Comparison of ENCODE assay signal across 28 cellular contexts in genomic region chr6:31510007-31510406, GRCh38. TPM values are rescaled to one million over a fixed set of nuclear protein-coding genes. Genes with fewer than 3 reads are reported as not detected.
"Had no signal": no experiment of that assay in that cellular context is flagged by ENCODE, and none has a peak within 500 bp of the region (broad histone marks: within the 10 kb centered on the region; RNA-seq: fewer than 3 reads in every experiment).

No MANE protein-coding gene starts in this region.

- ATAC-seq: stimulated activated memory B cell treated with anti-CD40 and anti-IgM and Interleukin-4, amounts not matched to agents 10 μg/mL and 1 μg/mL and 100 μg/mL, for 72 hours had no signal

- H3K27ac Mint-ChIP-seq: activated CD4-positive, alpha-beta memory T cell treated with anti-CD3 and anti-CD28 coated beads, Interleukin-2, amount 10 ng/mL, durations not matched to agents 7 days and 5 days; activated naive CD8-positive, alpha-beta T cell; stimulated activated memory B cell treated with anti-CD40 and anti-IgM and Interleukin-4, amounts not matched to agents 10 μg/mL and 1 μg/mL and 100 μg/mL, for 72 hours; T-helper 1 cell treated with Interleukin-12 subunit alpha and Interleukin-12 subunit beta and Interleukin-4 antibody, amounts not matched to agents 30 μg/mL and 1 μg/mL, for 36 hours had no signal

- DNase-seq: activated CD4-positive, alpha-beta memory T cell treated with anti-CD3 and anti-CD28 coated beads, Interleukin-2, amount 10 ng/mL, durations not matched to agents 7 days and 5 days; activated CD4-positive, alpha-beta T cell treated with anti-CD3 and anti-CD28 coated beads, Interleukin-2, amount 10 ng/mL, durations not matched to agents 24 days and 14 days; activated CD4-positive, CD25-positive, alpha-beta regulatory T cell; activated gamma-delta T cell treated with Interleukin-2 at 50 U/mL for 16 hours; adrenal gland; brain microvascular endothelial cell; central memory CD4-positive, alpha-beta T cell; dermis blood vessel endothelial cell; effector CD8-positive, alpha-beta T cell; foreskin melanocyte; kidney; lower lobe of right lung; naive B cell; occipital lobe; posterior cingulate gyrus; small intestine; stimulated activated CD4-positive, alpha-beta T cell treated with anti-CD3 and anti-CD28 coated beads, Interleukin-2, amount 100 ng/mL, for 24 hours; testis; upper lobe of left lung had no signal

- H3K36me3 ChIP-seq: adrenal gland had no signal

- H3K9me3 ChIP-seq: adrenal gland, ascending aorta, lower lobe of right lung, testis, upper lobe of left lung had no signal

- H3K4me1 Mint-ChIP-seq: neural crest cell had no signal

- H3K27me3 ChIP-seq: adrenal gland, ascending aorta, brain microvascular endothelial cell, testis, upper lobe of left lung had no signal

- H3K9me3 Mint-ChIP-seq: activated CD4-positive, alpha-beta memory T cell treated with anti-CD3 and anti-CD28 coated beads, Interleukin-2, amount 10 ng/mL, durations not matched to agents 7 days and 5 days; activated CD4-positive, alpha-beta T cell treated with anti-CD3 and anti-CD28 coated beads, Interleukin-2, amount 10 ng/mL, durations not matched to agents 24 days and 14 days; naive B cell; neural crest cell; stimulated activated memory B cell treated with anti-CD40 and anti-IgM and Interleukin-4, amounts not matched to agents 10 μg/mL and 1 μg/mL and 100 μg/mL, for 72 hours; T-helper 1 cell treated with Interleukin-12 subunit alpha and Interleukin-12 subunit beta and Interleukin-4 antibody, amounts not matched to agents 30 μg/mL and 1 μg/mL, for 36 hours had no signal

- H3K27me3 Mint-ChIP-seq: activated CD4-positive, alpha-beta memory T cell treated with anti-CD3 and anti-CD28 coated beads, Interleukin-2, amount 10 ng/mL, durations not matched to agents 7 days and 5 days; activated CD4-positive, alpha-beta T cell treated with anti-CD3 and anti-CD28 coated beads, Interleukin-2, amount 10 ng/mL, durations not matched to agents 24 days and 14 days; naive B cell; stimulated activated memory B cell treated with anti-CD40 and anti-IgM and Interleukin-4, amounts not matched to agents 10 μg/mL and 1 μg/mL and 100 μg/mL, for 72 hours had no signal

- H3K4me3 Mint-ChIP-seq: activated CD4-positive, alpha-beta memory T cell treated with anti-CD3 and anti-CD28 coated beads, Interleukin-2, amount 10 ng/mL, durations not matched to agents 7 days and 5 days; activated CD4-positive, alpha-beta T cell treated with anti-CD3 and anti-CD28 coated beads, Interleukin-2, amount 10 ng/mL, durations not matched to agents 24 days and 14 days; activated naive CD8-positive, alpha-beta T cell; naive B cell; neural crest cell; stimulated activated memory B cell treated with anti-CD40 and anti-IgM and Interleukin-4, amounts not matched to agents 10 μg/mL and 1 μg/mL and 100 μg/mL, for 72 hours; T-helper 1 cell treated with Interleukin-12 subunit alpha and Interleukin-12 subunit beta and Interleukin-4 antibody, amounts not matched to agents 30 μg/mL and 1 μg/mL, for 36 hours had no signal

- H3K27ac ChIP-seq: adrenal gland, ascending aorta, brain microvascular endothelial cell, lower lobe of right lung, testis, upper lobe of left lung had no signal

- H3K4me3 ChIP-seq: adrenal gland, ascending aorta, lower lobe of right lung, testis, upper lobe of left lung had no signal

- FAIRE-seq: kidney, small intestine had no signal

- H3K4me1 ChIP-seq: adrenal gland, ascending aorta, lower lobe of right lung, testis, upper lobe of left lung had no signal

RNA-seq across cellular contexts. Expression of gene MCCD1, which starts 18.8 kb away (rescaled TPM):
- total RNA-seq: activated CD4-positive, alpha-beta memory T cell treated with anti-CD3 and anti-CD28 coated beads, Interleukin-2, amount 10 ng/mL, durations not matched to agents 7 days and 5 days; activated CD4-positive, alpha-beta T cell treated with anti-CD3 and anti-CD28 coated beads, Interleukin-2, amount 10 ng/mL, durations not matched to agents 24 days and 14 days; adrenal gland; ascending aorta; dermis blood vessel endothelial cell; lower lobe of right lung; mesenteric fat pad; mucosa of gallbladder; neural crest cell; occipital lobe; sciatic nerve; testis; upper lobe of left lung had no signal
- polyA plus RNA-seq: adrenal gland, esophagus, small intestine had no signal

RNA-seq across cellular contexts. Expression of gene ATP6V1G2, which starts 36.4 kb away (rescaled TPM):
- total RNA-seq: ascending aorta had no signal
